ENCODE assay signal across 12 cellular contexts in genomic region chr1:26125946-26126320, GRCh38. TPM values are rescaled to one million over a fixed set of nuclear protein-coding genes. Genes with fewer than 3 reads are reported as not detected.
DNase-seq lines count a peak whose midpoint lies in the region; ATAC-seq, FAIRE-seq and TF ChIP-seq lines count a peak whose summit lies in the region.
"Had no signal": no experiment of that assay in that cellular context is flagged by ENCODE, and none has a peak within 500 bp of the region (broad histone marks: within the 10 kb centered on the region; RNA-seq: fewer than 3 reads in every experiment).

No MANE protein-coding gene starts in this region.

- no peak for DNase-seq in CD4-positive, alpha-beta T cell
- DNase-seq in activated naive CD8-positive, alpha-beta T cell treated with anti-CD3 and anti-CD28 coated beads, Interleukin-2, amount 50 U/mL, for 24 hours, result no peak
- DNase-seq in pancreas (no peak), adrenal gland (no peak), WTC11 (ENCODE audit: low spot score) (no peak), SK-N-SH (no peak)
- DNase-seq: Caco-2 had no signal

- H3K27me3 Mint-ChIP-seq in CD4-positive, alpha-beta T cell, result no peaks in the 10 kb centered on the region
- H3K27me3 Mint-ChIP-seq in activated naive CD8-positive, alpha-beta T cell treated with anti-CD3 and anti-CD28 coated beads, Interleukin-2, amount 50 U/mL, for 24 hours, result peaks cover 3% of the 10 kb centered on the region
- H3K27me3 Mint-ChIP-seq in WTC11 (ENCODE audit: low read depth), result no peaks in the 10 kb centered on the region

- peak overlapping the region; percentile 86 for H3K27ac Mint-ChIP-seq in CD4-positive, alpha-beta T cell
- peak overlapping the region; percentile 71 for H3K27ac Mint-ChIP-seq in activated naive CD8-positive, alpha-beta T cell treated with anti-CD3 and anti-CD28 coated beads, Interleukin-2, amount 50 U/mL, for 24 hours
- no peak overlapping the region for H3K27ac Mint-ChIP-seq in WTC11
- H3K27ac Mint-ChIP-seq: GM23338 had no signal

- H3K36me3 ChIP-seq in Loucy (ENCODE audit: insufficient read depth, low read length), result peaks cover 9% of the 10 kb centered on the region; the same call in 1 of the 2 replicates
- H3K36me3 ChIP-seq in pancreas, result no peaks in the 10 kb centered on the region
- no peaks in the 10 kb centered on the region for H3K36me3 ChIP-seq in adrenal gland (replicated peaks in 1 of 2)
- H3K36me3 ChIP-seq in SK-N-SH (replicated peaks in 1 of 2; ENCODE audit: control insufficient read depth in 1 of 2, insufficient read depth in 2 of 2, low read length in 1 of 2), result peaks cover 11 to 13% of the 10 kb centered on the region in 2 experiments

- H3K4me2 ChIP-seq in Loucy (ENCODE audit: low read depth, low read length, poor library complexity, severe bottlenecking) (peak overlapping the region; percentile 99), SK-N-SH (no peak overlapping the region)
- H3K4me2 ChIP-seq: GM23338 had no signal

- 48 to 68% methylated on average over 1 of the region's 1 CpG for WGBS in pancreas, 2 donors
- WGBS in adrenal gland, 4 donors, result 59 to 74% (median 65%) methylated on average over 1 of the region's 1 CpG
- WGBS in SK-N-SH (ENCODE audit: low lambda C conversion rate), result 95% methylated on average over 1 of the region's 1 CpG

- H3K79me2 ChIP-seq in Loucy (ENCODE audit: insufficient read depth, low read length) (peaks cover 48% of the 10 kb centered on the region), SK-N-SH (ENCODE audit: insufficient read depth) (peaks cover 8% of the 10 kb centered on the region; the same call in 1 of the 2 replicates)

- H3K9me2 ChIP-seq in Loucy (replicated peaks; ENCODE audit: low read depth, low read length) (no peaks in the 10 kb centered on the region), SK-N-SH (no peaks in the 10 kb centered on the region)

- TF ChIP-seq CTCF in CD4-positive, alpha-beta T cell (IDR thresholded peaks at IDR 0.05), result no peak
- TF ChIP-seq CTCF in Loucy (conservative IDR thresholded peaks at IDR 0.05; ENCODE audit: low read length) (no peak), pancreas (IDR thresholded peaks at IDR 0.05) (no peak), adrenal gland (IDR thresholded peaks at IDR 0.05) (no peak), WTC11 (IDR thresholded peaks at IDR 0.05) (no peak), SK-N-SH (IDR thresholded peaks at IDR 0.05) (no peak)

- peaks cover 51% of the 10 kb centered on the region for H3K4me1 Mint-ChIP-seq in CD4-positive, alpha-beta T cell (ENCODE audit: low read depth)
- H3K4me1 Mint-ChIP-seq in activated naive CD8-positive, alpha-beta T cell treated with anti-CD3 and anti-CD28 coated beads, Interleukin-2, amount 50 U/mL, for 24 hours, result peaks cover 58% of the 10 kb centered on the region
- peaks cover 12% of the 10 kb centered on the region for H3K4me1 Mint-ChIP-seq in WTC11

- TF ChIP-seq EP300 in SK-N-SH (IDR thresholded peaks at IDR 0.05; ENCODE audit: borderline replicate concordance in 1 of 2, low read depth in 1 of 2, low read length in 1 of 2), result no peak

- POLR2A ChIA-PET in CD4-positive, alpha-beta T cell (lab: Charles Lee), result interaction anchor here (0.7 to 3.2 kb wide), 13 partner anchors 11 to 733 kb away, joined by 3 to 67 read pairs (median 9); partner anchors contain the start of genes CEP85, DHDDS, PDIK1L and ZNF593
- POLR2A ChIA-PET in WTC11 (lab: Charles Lee) (no interaction called here), SK-N-SH (lab: Yijun Ruan, JAX) (no interaction called here)

- H3K27ac ChIP-seq in CD4-positive, alpha-beta T cell (ENCODE audit: low read depth, low read length), result peak overlapping the region; percentile 47
- peak overlapping the region in 3 of 4 donors; percentile 12 to 74 (median 67) for H3K27ac ChIP-seq in pancreas
- peak overlapping the region in 2 of 5 donors; percentile 6 to 19 for H3K27ac ChIP-seq in adrenal gland
- H3K27ac ChIP-seq in SK-N-SH (ENCODE audit: low read depth in 2 of 2, low read length in 1 of 2), result no peak overlapping the region

- peak overlapping the region; percentile 47 for H3K4me3 Mint-ChIP-seq in CD4-positive, alpha-beta T cell
- H3K4me3 Mint-ChIP-seq in activated naive CD8-positive, alpha-beta T cell treated with anti-CD3 and anti-CD28 coated beads, Interleukin-2, amount 50 U/mL, for 24 hours, result peak overlapping the region; percentile 61
- no peak overlapping the region for H3K4me3 Mint-ChIP-seq in WTC11
- H3K4me3 Mint-ChIP-seq: GM23338, IgD-negative memory B cell had no signal

- H2AFZ ChIP-seq in Loucy (ENCODE audit: low read length) (no peak overlapping the region), SK-N-SH (ENCODE audit: low read depth) (no peak overlapping the region; the same call in 1 of the 2 replicates)
- H2AFZ ChIP-seq: GM23338 had no signal

- CTCF ChIA-PET in CD4-positive, alpha-beta T cell (lab: Charles Lee), result interaction anchor here (1.1 to 7.7 kb wide), 9 partner anchors 13 to 230 kb away, joined by 3 to 41 read pairs (median 7); partner anchors contain the start of genes CEP85, PDIK1L and ZNF593
- CTCF ChIA-PET in WTC11 (lab: Charles Lee) (interaction anchor here (1.2 to 4.2 kb wide), 2 partner anchors 19 to 64 kb away, joined by 3 to 31 read pairs; partner anchors contain the start of gene CATSPER4), SK-N-SH (lab: Yijun Ruan, JAX) (interaction anchor here (0.7 to 11.3 kb wide), 5 partner anchors 11 to 31 kb away, joined by 3 to 91 read pairs (median 4); no protein-coding TSS in a partner anchor)

- H3K9me3 Mint-ChIP-seq in CD4-positive, alpha-beta T cell, result no peaks in the 10 kb centered on the region
- H3K9me3 Mint-ChIP-seq in activated naive CD8-positive, alpha-beta T cell treated with anti-CD3 and anti-CD28 coated beads, Interleukin-2, amount 50 U/mL, for 24 hours, result no peaks in the 10 kb centered on the region
- no peaks in the 10 kb centered on the region for H3K9me3 Mint-ChIP-seq in WTC11
- H3K9me3 Mint-ChIP-seq: GM23338, IgD-negative memory B cell had no signal

- H4K20me1 ChIP-seq in Loucy (ENCODE audit: insufficient read depth, low read length, poor library complexity, severe bottlenecking), result no peaks in the 10 kb centered on the region
- H4K20me1 ChIP-seq in SK-N-SH (ENCODE audit: insufficient read depth), result no peaks in the 10 kb centered on the region; the same call in 1 of the 2 replicates

- FAIRE-seq in pancreas (lab: Jason Lieb, UNC), result no peak

- TF ChIP-seq RAD21 in SK-N-SH (IDR thresholded peaks at IDR 0.05; ENCODE audit: low read length), result no peak

- no peak for TF ChIP-seq POLR2A in adrenal gland (IDR thresholded peaks at IDR 0.05)

- H3K27me3 ChIP-seq in CD4-positive, alpha-beta T cell (ENCODE audit: control insufficient read depth, insufficient read depth, low read length), result no peaks in the 10 kb centered on the region
- H3K27me3 ChIP-seq in Loucy (ENCODE audit: insufficient read depth, low read length, poor library complexity, severe bottlenecking) (no peaks in the 10 kb centered on the region), pancreas (no peaks in the 10 kb centered on the region), adrenal gland (no peaks in the 10 kb centered on the region), SK-N-SH (ENCODE audit: insufficient read depth) (no peaks in the 10 kb centered on the region)

- H3K9ac ChIP-seq in Loucy (ENCODE audit: low read depth, low read length, poor library complexity, severe bottlenecking), result peak overlapping the region; percentile 96
- no peak overlapping the region for H3K9ac ChIP-seq in SK-N-SH

- peaks cover 38% of the 10 kb centered on the region for H3K36me3 Mint-ChIP-seq in CD4-positive, alpha-beta T cell (ENCODE audit: low read depth)
- peaks cover 14% of the 10 kb centered on the region for H3K36me3 Mint-ChIP-seq in activated naive CD8-positive, alpha-beta T cell treated with anti-CD3 and anti-CD28 coated beads, Interleukin-2, amount 50 U/mL, for 24 hours (ENCODE audit: low read depth)
- H3K36me3 Mint-ChIP-seq in WTC11, result 0 out of 2 replicates have a peak, but pooled peaks cover 3% of the 10 kb centered on the region
- H3K36me3 Mint-ChIP-seq: IgD-negative memory B cell had no signal

- ATAC-seq in CD4-positive, alpha-beta T cell (ENCODE audit: poor library complexity), result no peak
- ATAC-seq in activated naive CD8-positive, alpha-beta T cell treated with anti-CD3 and anti-CD28 coated beads, Interleukin-2, amount 50 U/mL, for 24 hours, result no peak
- ATAC-seq in pancreas (no peak), GM18907 (IDR thresholded peaks at IDR 0.05; ENCODE audit: unreplicated experiment) (no peak), WTC11 (no peak)

- peaks cover 86% of the 10 kb centered on the region for H3K4me1 ChIP-seq in Loucy (ENCODE audit: insufficient read depth, low read length, poor library complexity, severe bottlenecking)
- peaks cover 31 to 71% (median 71%) of the 10 kb centered on the region in 3 donors for H3K4me1 ChIP-seq in pancreas
- peaks cover 0 to 25% of the 10 kb centered on the region in 2 donors for H3K4me1 ChIP-seq in adrenal gland (replicated peaks in 1 of 2)
- H3K4me1 ChIP-seq in SK-N-SH (ENCODE audit: control insufficient read depth in 1 of 2, insufficient read depth in 2 of 2, low read depth in 1 of 2, low read length in 1 of 2), result peaks cover 7 to 8% of the 10 kb centered on the region in 2 experiments; a peak in 3 of 4 replicates

- H3K9me3 ChIP-seq in CD4-positive, alpha-beta T cell (ENCODE audit: control insufficient read depth, low read length), result no peaks in the 10 kb centered on the region
- no peaks in the 10 kb centered on the region for H3K9me3 ChIP-seq in Loucy (ENCODE audit: insufficient read depth, low read depth, low read length)
- no peaks in the 10 kb centered on the region for H3K9me3 ChIP-seq in pancreas
- H3K9me3 ChIP-seq in adrenal gland (replicated peaks in 1 of 3), result no peaks in the 10 kb centered on the region
- no peaks in the 10 kb centered on the region for H3K9me3 ChIP-seq in SK-N-SH
- H3K9me3 ChIP-seq: Caco-2 had no signal

- H3F3A ChIP-seq in Loucy (ENCODE audit: low read depth) (peaks cover 31% of the 10 kb centered on the region), SK-N-SH (replicated peaks; ENCODE audit: insufficient read depth) (peaks cover 20% of the 10 kb centered on the region)

- H3K4me3 ChIP-seq in Loucy (ENCODE audit: low read length, poor library complexity, severe bottlenecking), result peak overlapping the region; percentile 80
- H3K4me3 ChIP-seq in pancreas, result no peak overlapping the region
- no peak overlapping the region for H3K4me3 ChIP-seq in adrenal gland
- no peak overlapping the region for H3K4me3 ChIP-seq in SK-N-SH (ENCODE audit: low read depth in 2 of 2, low read length in 1 of 2)
- H3K4me3 ChIP-seq: GM23338 had no signal

- intact Hi-C loops in CD4-positive, alpha-beta T cell (cut with DNase I, micrococcal nuclease), result loop anchor here (1.0 kb wide), 4 partner anchors 14 to 21 kb away; partner anchors contain the start of gene PDIK1L (in 1 of the 2)
- intact Hi-C loops in pancreas (cut with DNase I) (no loop called here), adrenal gland (cut with DNase I) (no loop called here)

RNA-seq across cellular contexts. Expression of gene PDIK1L, which starts 14.3 kb away (rescaled TPM):
- 1 to 10 TPM; 9.5 to 9.9 TPM for total RNA-seq in CD4-positive, alpha-beta T cell
- total RNA-seq in pancreas (10 to 100 TPM in 1 of 6 donors, 1 to 10 TPM in 5; 5.9 to 12.1 (median 6.6) TPM), adrenal gland (1 to 10 TPM; 2.3 to 9.8 (median 8.0) TPM), WTC11 (2021) (4.0 to 5.5 TPM (median 4.3 TPM) in 3 replicates)
- polyA plus RNA-seq in pancreas (1 to 10 TPM; 1.7 to 3.6 TPM), adrenal gland (1 to 10 TPM; 1.6 to 6.6 (median 1.7) TPM), SK-N-SH (2012; rRNA removed) (1.2 and 1.3 TPM in 2 replicates)
- polyA plus RNA-seq in SK-N-SH (2012; cell fraction: cytosol; rRNA removed), result 1.7 and 2.2 TPM in 2 replicates
- 1.0 and 1.2 TPM in 2 replicates for polyA plus RNA-seq in SK-N-SH (2012; cell fraction: nucleus; rRNA removed)

RNA-seq across cellular contexts. Expression of gene FAM110D, which starts 32.9 kb away (rescaled TPM):
- total RNA-seq in CD4-positive, alpha-beta T cell, result not detected
- total RNA-seq in pancreas (1 to 10 TPM in 4 of 6 donors, under 1 TPM in 2; 0.79 to 1.7 (median 1.1) TPM), adrenal gland (1 to 10 TPM; 1.7 to 3.9 (median 2.4) TPM), WTC11 (2021) (0.37 to 0.55 TPM (median 0.53 TPM) in 3 replicates)
- polyA plus RNA-seq in pancreas (1 to 10 TPM; 2.6 to 3.5 TPM), adrenal gland (1 to 10 TPM in 2 of 3 donors, under 1 TPM in 1; 0.46 to 6.2 (median 1.4) TPM), SK-N-SH (2012; rRNA removed) (0.50 and 0.64 TPM in 2 replicates)
- 0.31 and 0.38 TPM in 2 replicates for polyA plus RNA-seq in SK-N-SH (2012; cell fraction: cytosol; rRNA removed)
- 0.37 and 0.62 TPM in 2 replicates for polyA plus RNA-seq in SK-N-SH (2012; cell fraction: nucleus; rRNA removed)
- total RNA-seq: epithelial cell of proximal tubule had no signal
- polyA plus RNA-seq: IgD-negative memory B cell had no signal

RNA-seq across cellular contexts. Expression of gene C1orf232, which starts 42.8 kb away (rescaled TPM):
- not detected for total RNA-seq in CD4-positive, alpha-beta T cell
- total RNA-seq in pancreas, result not detected
- not detected for polyA plus RNA-seq in pancreas
- not detected for total RNA-seq in adrenal gland
- polyA plus RNA-seq in adrenal gland, result not detected
- total RNA-seq in WTC11 (2021), result not detected in 3 replicates
- not detected in 2 replicates for polyA plus RNA-seq in SK-N-SH (2012; rRNA removed)
- not detected in 2 replicates for polyA plus RNA-seq in SK-N-SH (2012; cell fraction: cytosol; rRNA removed)
- polyA plus RNA-seq in SK-N-SH (2012; cell fraction: nucleus; rRNA removed), result not detected in 2 replicates
- total RNA-seq: Caco-2, epithelial cell of proximal tubule, GM23338 had no signal
- polyA plus RNA-seq: GM23338, IgD-negative memory B cell had no signal

RNA-seq across cellular contexts. Expression of gene ZNF593, which starts 43.8 kb away (rescaled TPM):
- 1 to 10 TPM; 5.0 to 6.6 TPM for total RNA-seq in CD4-positive, alpha-beta T cell
- total RNA-seq in pancreas (10 to 100 TPM; 18.4 to 36.7 (median 22.1) TPM), adrenal gland (10 to 100 TPM; 17.8 to 44.7 (median 29.5) TPM), WTC11 (2021) (39.6 to 49.1 TPM (median 43.3 TPM) in 3 replicates)
- polyA plus RNA-seq in pancreas (10 to 100 TPM; 69.9 to 80.7 TPM), adrenal gland (100 to 1,000 TPM in 1 of 3 donors, 10 to 100 TPM in 1, 1 to 10 TPM in 1; 9.8 to 113 (median 51.0) TPM), SK-N-SH (2012; rRNA removed) (58.7 and 64.8 TPM in 2 replicates)
- polyA plus RNA-seq in SK-N-SH (2012; cell fraction: cytosol; rRNA removed), result 39.5 and 50.3 TPM in 2 replicates
- 33.5 and 78.6 TPM in 2 replicates for polyA plus RNA-seq in SK-N-SH (2012; cell fraction: nucleus; rRNA removed)

RNA-seq across cellular contexts. Expression of gene ZNF593OS, which starts 45.7 kb away (rescaled TPM):
- not detected for total RNA-seq in CD4-positive, alpha-beta T cell
- total RNA-seq in pancreas, result not detected
- under 1 TPM; 0.35 to 0.68 TPM for polyA plus RNA-seq in pancreas
- under 1 TPM in 1 of 8 donors, not detected in 7; 0.18 TPM for total RNA-seq in adrenal gland
- under 1 TPM in 1 of 3 donors, not detected in 2; 0.88 TPM for polyA plus RNA-seq in adrenal gland
- total RNA-seq in WTC11 (2021), result not detected in 3 replicates
- not detected in 2 replicates for polyA plus RNA-seq in SK-N-SH (2012; rRNA removed)
- 0.04 and 0.05 TPM in 2 replicates for polyA plus RNA-seq in SK-N-SH (2012; cell fraction: cytosol; rRNA removed)
- 0.10 TPM in 1 of 2 replicates, not detected in the other for polyA plus RNA-seq in SK-N-SH (2012; cell fraction: nucleus; rRNA removed)
- total RNA-seq: epithelial cell of proximal tubule, GM23338 had no signal

Comparison
In these comparisons a context has a peak if more than half of its experiments do, and no peak if none do; other contexts are left out.
1. H3K27ac ChIP-seq: peak in CD4-positive, alpha-beta T cell (single experiment) and pancreas (3 of 4); none in SK-N-SH (0 of 2).
2. intact Hi-C loops: an anchor here in CD4-positive, alpha-beta T cell (1.0 kb wide); none called in pancreas and adrenal gland.